Comparison of ENCODE assay signal across 20 cellular contexts in the genomic region with DNA sequence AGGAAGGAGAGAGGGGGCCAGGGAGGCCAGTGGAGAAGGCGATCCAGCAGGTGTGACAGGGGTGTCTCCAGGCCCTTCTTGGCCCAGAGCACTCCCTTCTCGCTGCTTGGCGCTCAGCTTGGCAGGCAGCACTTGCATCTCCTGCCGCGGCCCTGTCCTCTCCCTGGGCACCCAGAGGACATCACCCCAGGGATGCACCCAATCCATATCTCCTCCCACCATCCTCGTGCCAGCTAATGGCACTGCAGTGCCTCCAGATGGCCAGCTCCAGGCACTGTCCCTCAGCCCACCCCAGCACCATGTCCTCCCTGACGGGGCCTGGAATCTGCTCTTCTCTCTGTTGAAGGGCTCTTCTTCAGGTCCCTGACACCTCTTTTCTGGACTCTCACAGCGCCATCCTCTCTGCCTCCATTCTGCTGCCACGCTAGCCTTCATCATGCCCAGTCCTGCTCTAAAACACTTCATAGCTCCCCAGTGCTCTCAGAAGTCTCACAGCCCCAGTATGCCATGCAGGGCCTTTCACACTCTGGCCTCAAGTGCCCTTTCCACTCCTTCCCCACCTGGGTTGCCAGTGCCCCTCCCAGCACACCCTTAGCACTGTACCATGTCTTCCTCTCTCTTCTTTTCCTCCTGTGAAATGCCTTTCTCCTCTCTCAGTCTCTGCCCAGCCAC.
DNase-seq lines count a peak whose midpoint lies in the region; ATAC-seq and TF ChIP-seq lines count a peak whose summit lies in the region.
"Had no signal": no experiment of that assay in that cellular context is flagged by ENCODE, and none has a peak within 500 bp of the region (broad histone marks: within the 10 kb centered on the region; RNA-seq: fewer than 3 reads in every experiment).

No MANE protein-coding gene starts in this region.

- H3K4me3 Mint-ChIP-seq in chondrocyte (ENCODE audit: unreplicated experiment): no peak overlapping the region
- H3K4me3 Mint-ChIP-seq: activated CD4-positive, alpha-beta T cell treated with anti-CD3 and anti-CD28 coated beads, Interleukin-2, amount 10 ng/mL, durations not matched to agents 7 days and 5 days; activated naive CD4-positive, alpha-beta T cell treated with anti-CD3 and anti-CD28 coated beads, Interleukin-2, amount 10 ng/mL, durations not matched to agents 7 days and 5 days; CD8-positive, alpha-beta T cell; natural killer cell had no signal

- H2AFZ ChIP-seq in parathyroid adenoma (peak overlapping the region; percentile 78), PC-9 (no peak overlapping the region)

- BruUV-seq in Panc1 (replicated peaks; lab: Mats Ljungman, UMichigan) (no TSS peak), PC-9 (replicated peaks; lab: Mats Ljungman, UMichigan) (no TSS peak)

- H4K20me1 ChIP-seq in PC-9 (ENCODE audit: insufficient read depth): no peaks in the 10 kb centered on the region

- H3K9me3 ChIP-seq in Panc1 (ENCODE audit: control insufficient read depth, insufficient read depth, low read depth, low read length) (no peaks in the 10 kb centered on the region), parathyroid adenoma (ENCODE audit: control insufficient read depth, low read length) (no peaks in the 10 kb centered on the region), PC-9 (ENCODE audit: insufficient read depth, low read depth) (no peaks in the 10 kb centered on the region)
- H3K9me3 ChIP-seq: breast epithelium, upper lobe of left lung had no signal

- H3K4me3 ChIP-seq in Panc1 (ENCODE audit: low read depth in 2 of 2, low read length in 2 of 2): no peak overlapping the region
- no peak overlapping the region for H3K4me3 ChIP-seq in parathyroid adenoma (ENCODE audit: low read depth, low read length)
- no peak overlapping the region for H3K4me3 ChIP-seq in PC-9
- H3K4me3 ChIP-seq: breast epithelium, heart right ventricle, SK-N-MC, upper lobe of left lung had no signal

- peaks cover 75% of the 10 kb centered on the region for H3K27me3 Mint-ChIP-seq in chondrocyte (ENCODE audit: low read depth)

- TF ChIP-seq CTCF in Panc1 (IDR thresholded peaks at IDR 0.05) (0 out of 2 replicates have a peak, but pooled peaks have one; percentile 2), chondrocyte (IDR thresholded peaks at IDR 0.05) (peak; percentile 33), parathyroid adenoma (IDR thresholded peaks at IDR 0.05) (peak; percentile 39), PC-9 (conservative IDR thresholded peaks at IDR 0.05) (no peak)

- intact Hi-C loops in Panc1 (cut with micrococcal nuclease; ENCODE audit: unreplicated experiment) (no loop called here), PC-9 (cut with micrococcal nuclease; ENCODE audit: unreplicated experiment) (no loop called here)

- H3K9me3 Mint-ChIP-seq in chondrocyte (ENCODE audit: low read depth): peaks cover 4% of the 10 kb centered on the region
- H3K9me3 Mint-ChIP-seq: activated naive CD4-positive, alpha-beta T cell treated with anti-CD3 and anti-CD28 coated beads, Interleukin-2, amount 10 ng/mL, durations not matched to agents 7 days and 5 days; CD8-positive, alpha-beta T cell; natural killer cell had no signal

- CTCF ChIA-PET in Panc1 (lab: Charles Lee): no interaction called here
- CTCF ChIA-PET in PC-9 (lab: Charles Lee): no interaction called here

- DNase-seq in NCI-H2196 (lab: John Stamatoyannopoulos, UW; ENCODE audit: unreplicated experiment): peak; percentile 9
- no peak for DNase-seq in NCI-H2196 treated with DMSO at 0.1 percent for 48 hours (lab: John Stamatoyannopoulos, UW; ENCODE audit: unreplicated experiment)
- no peak for DNase-seq in Panc1 (ENCODE audit: low read depth, low spot score)
- DNase-seq in chondrocyte (ENCODE audit: low spot score): no peak
- no peak for DNase-seq in RPMI8226
- no peak for DNase-seq in PC-9
- DNase-seq: ACHN; activated CD4-positive, alpha-beta T cell treated with anti-CD3 and anti-CD28 coated beads, Interleukin-2, amount 10 ng/mL, durations not matched to agents 7 days and 5 days; activated naive CD4-positive, alpha-beta T cell treated with anti-CD3 and anti-CD28 coated beads, Interleukin-2, amount 10 ng/mL, durations not matched to agents 7 days and 5 days; CD8-positive, alpha-beta T cell; heart right ventricle; IMR-90; natural killer cell; NCI-H187 treated with DMSO at 0.1 percent for 48 hours; stimulated activated naive CD4-positive, alpha-beta T cell had no signal

- POLR2A ChIA-PET in Panc1 (lab: Charles Lee): interaction anchor here (0.7 kb wide), 1 partner anchor 25 kb away, joined by 5 read pairs; no protein-coding TSS in a partner anchor
- POLR2A ChIA-PET in PC-9 (lab: Charles Lee; ENCODE audit: unreplicated experiment): no interaction called here

- no peaks in the 10 kb centered on the region for H3F3A ChIP-seq in PC-9 (ENCODE audit: insufficient read depth, low read depth)

- no peak overlapping the region for H3K4me2 ChIP-seq in parathyroid adenoma (ENCODE audit: low read length)
- H3K4me2 ChIP-seq in PC-9: no peak overlapping the region

- H3K27ac ChIP-seq in Panc1 (ENCODE audit: low read length) (no peak overlapping the region), parathyroid adenoma (no peak overlapping the region), PC-9 (no peak overlapping the region)
- H3K27ac ChIP-seq: breast epithelium, heart right ventricle, SK-N-MC, upper lobe of left lung had no signal

- no peaks in the 10 kb centered on the region for H3K36me3 ChIP-seq in Panc1 (ENCODE audit: control insufficient read depth, insufficient read depth, low read length)
- no peaks in the 10 kb centered on the region for H3K36me3 ChIP-seq in parathyroid adenoma (ENCODE audit: control insufficient read depth, insufficient read depth, low read length)
- no peaks in the 10 kb centered on the region for H3K36me3 ChIP-seq in PC-9 (ENCODE audit: low read depth)
- H3K36me3 ChIP-seq: breast epithelium, heart right ventricle, upper lobe of left lung had no signal

- H3K79me2 ChIP-seq in parathyroid adenoma: peaks cover 2% of the 10 kb centered on the region
- H3K79me2 ChIP-seq in PC-9 (ENCODE audit: low read depth): no peaks in the 10 kb centered on the region

- H3K9ac ChIP-seq in parathyroid adenoma: no peak overlapping the region

- H3K4me1 ChIP-seq in Panc1 (ENCODE audit: control insufficient read depth, insufficient read depth, low read length): no peaks in the 10 kb centered on the region
- peaks cover 7% of the 10 kb centered on the region for H3K4me1 ChIP-seq in parathyroid adenoma
- H3K4me1 ChIP-seq in PC-9 (replicated peaks; ENCODE audit: insufficient read depth): no peaks in the 10 kb centered on the region

- ATAC-seq in Panc1 (peak; percentile 41; the same call in 1 of the 2 replicates), GM18511 (IDR thresholded peaks at IDR 0.05; ENCODE audit: unreplicated experiment) (no peak)
- ATAC-seq: CD8-positive, alpha-beta T cell; natural killer cell had no signal

- no peaks in the 10 kb centered on the region for H3K9me2 ChIP-seq in PC-9 (ENCODE audit: insufficient read depth)

- H3K27ac Mint-ChIP-seq in chondrocyte (ENCODE audit: unreplicated experiment): no peak overlapping the region
- H3K27ac Mint-ChIP-seq: activated CD4-positive, alpha-beta T cell treated with anti-CD3 and anti-CD28 coated beads, Interleukin-2, amount 10 ng/mL, durations not matched to agents 7 days and 5 days; activated naive CD4-positive, alpha-beta T cell treated with anti-CD3 and anti-CD28 coated beads, Interleukin-2, amount 10 ng/mL, durations not matched to agents 7 days and 5 days; CD8-positive, alpha-beta T cell; natural killer cell had no signal

- no peaks in the 10 kb centered on the region for H3K36me3 Mint-ChIP-seq in chondrocyte (ENCODE audit: low read depth)
- H3K36me3 Mint-ChIP-seq: activated naive CD4-positive, alpha-beta T cell treated with anti-CD3 and anti-CD28 coated beads, Interleukin-2, amount 10 ng/mL, durations not matched to agents 7 days and 5 days; CD8-positive, alpha-beta T cell; natural killer cell had no signal

- no peaks in the 10 kb centered on the region for H3K4me1 Mint-ChIP-seq in chondrocyte (ENCODE audit: low read depth)
- H3K4me1 Mint-ChIP-seq: natural killer cell had no signal

- H3K27me3 ChIP-seq in Panc1 (ENCODE audit: control insufficient read depth, insufficient read depth, low read length) (peaks cover 10% of the 10 kb centered on the region), parathyroid adenoma (ENCODE audit: control insufficient read depth, insufficient read depth, low read length) (no peaks in the 10 kb centered on the region), PC-9 (ENCODE audit: insufficient read depth, low read depth) (peaks cover 61% of the 10 kb centered on the region)

- in situ Hi-C loops in Panc1 (cut with HindIII; ENCODE audit: low pct_unique_long_range_greater_than_20kb, low sequenced_read_pairs): no loop called here
